In genomic region chr6:28673417-28673799, GRCh38 we compare ENCODE assay signal across 11 cellular contexts.
DNase-seq lines count a peak whose midpoint lies in the region; ATAC-seq and TF ChIP-seq lines count a peak whose summit lies in the region.
"Had no signal": no experiment of that assay in that cellular context is flagged by ENCODE, and none has a peak within 500 bp of the region (broad histone marks: within the 10 kb centered on the region; RNA-seq: fewer than 3 reads in every experiment).

No MANE protein-coding gene starts in this region.

- TF ChIP-seq POLR2A in GM18505 (IDR thresholded peaks at IDR 0.05; ENCODE audit: borderline replicate concordance, extremely low read depth, insufficient read depth, insufficient read length) = no peak

- H3K9me3 ChIP-seq in Panc1 (ENCODE audit: control insufficient read depth, insufficient read depth, low read depth, low read length) = no peaks in the 10 kb centered on the region
- H3K9me3 ChIP-seq: right atrium auricular region, SJSA1 had no signal

- peak overlapping the region; percentile 70 for H3K4me3 Mint-ChIP-seq in natural killer cell treated with Interleukin-12 subunit alpha and Interleukin-12 subunit beta and Interleukin-15 and Interleukin-18, amount 100 ng/mL, for 72 hours
- H3K4me3 Mint-ChIP-seq in natural killer cell (no peak overlapping the region), endothelial cell (ENCODE audit: unreplicated experiment) (peak overlapping the region; percentile 85)

- H3K4me1 Mint-ChIP-seq in natural killer cell treated with Interleukin-12 subunit alpha and Interleukin-12 subunit beta and Interleukin-15 and Interleukin-18, amount 100 ng/mL, for 72 hours (ENCODE audit: low read depth in 2 of 2) = peaks cover 4 to 8% of the 10 kb centered on the region in 2 donors
- H3K4me1 Mint-ChIP-seq in natural killer cell (peaks cover 5 to 6% of the 10 kb centered on the region in 2 donors), endothelial cell (ENCODE audit: unreplicated experiment) (peaks cover 6% of the 10 kb centered on the region)

- H3K4me3 ChIP-seq in Panc1 (ENCODE audit: low read depth in 2 of 2, low read length in 2 of 2) = peak overlapping the region in 1 of 2 experiments; percentile 89; a peak in 1 of 4 replicates

- CTCF ChIA-PET in Panc1 (lab: Charles Lee) = no interaction called here

- H3K27me3 ChIP-seq in Panc1 (ENCODE audit: control insufficient read depth, insufficient read depth, low read length) = no peaks in the 10 kb centered on the region
- H3K27me3 ChIP-seq: right atrium auricular region had no signal

- H3K27ac Mint-ChIP-seq in natural killer cell treated with Interleukin-12 subunit alpha and Interleukin-12 subunit beta and Interleukin-15 and Interleukin-18, amount 100 ng/mL, for 72 hours = peak overlapping the region in 1 of 2 donors; percentile 44
- H3K27ac Mint-ChIP-seq in natural killer cell (no peak overlapping the region), endothelial cell (ENCODE audit: unreplicated experiment) (peak overlapping the region; percentile 40)
- H3K27ac Mint-ChIP-seq: activated B cell treated with CpG ODN at 0.5 μM for 24 hours had no signal

- POLR2A ChIA-PET in Panc1 (lab: Charles Lee) = interaction anchor here (0.6 kb wide), 1 partner anchor 222 kb away, joined by 9 read pairs; no protein-coding TSS in a partner anchor

- H3K27me3 Mint-ChIP-seq in natural killer cell treated with Interleukin-12 subunit alpha and Interleukin-12 subunit beta and Interleukin-15 and Interleukin-18, amount 100 ng/mL, for 72 hours = peaks cover 40 to 50% of the 10 kb centered on the region in 2 donors
- H3K27me3 Mint-ChIP-seq in natural killer cell (ENCODE audit: low read depth in 2 of 2) = peaks cover 34 to 45% of the 10 kb centered on the region in 2 donors
- H3K27me3 Mint-ChIP-seq in endothelial cell (ENCODE audit: unreplicated experiment) = peaks cover 8% of the 10 kb centered on the region

- H3K27ac ChIP-seq in Panc1 (ENCODE audit: low read length) = no peak overlapping the region
- H3K27ac ChIP-seq: right atrium auricular region, SJSA1 had no signal

- no peaks in the 10 kb centered on the region for H3K36me3 Mint-ChIP-seq in natural killer cell treated with Interleukin-12 subunit alpha and Interleukin-12 subunit beta and Interleukin-15 and Interleukin-18, amount 100 ng/mL, for 72 hours
- peaks cover 6% of the 10 kb centered on the region for H3K36me3 Mint-ChIP-seq in natural killer cell
- no peaks in the 10 kb centered on the region for H3K36me3 Mint-ChIP-seq in endothelial cell (ENCODE audit: low read depth, unreplicated experiment)

- H3K9me3 Mint-ChIP-seq in natural killer cell treated with Interleukin-12 subunit alpha and Interleukin-12 subunit beta and Interleukin-15 and Interleukin-18, amount 100 ng/mL, for 72 hours = no peaks in the 10 kb centered on the region
- no peaks in the 10 kb centered on the region for H3K9me3 Mint-ChIP-seq in natural killer cell
- no peaks in the 10 kb centered on the region for H3K9me3 Mint-ChIP-seq in endothelial cell (ENCODE audit: unreplicated experiment)

- in situ Hi-C loops in Panc1 (cut with HindIII; ENCODE audit: low pct_unique_long_range_greater_than_20kb, low sequenced_read_pairs) = no loop called here

- intact Hi-C loops in natural killer cell (cut with micrococcal nuclease) = no loop called here
- intact Hi-C loops in Panc1 (cut with micrococcal nuclease; ENCODE audit: unreplicated experiment) = loop anchor here (5.0 kb wide), 1 partner anchor 66 kb away; no protein-coding TSS in a partner anchor

- H3K4me1 ChIP-seq in Panc1 (ENCODE audit: control insufficient read depth, insufficient read depth, low read length) = no peaks in the 10 kb centered on the region

- no peaks in the 10 kb centered on the region for H3K36me3 ChIP-seq in Panc1 (ENCODE audit: control insufficient read depth, insufficient read depth, low read length)
- H3K36me3 ChIP-seq: right atrium auricular region, SJSA1 had no signal

- no TSS peak for BruUV-seq in Panc1 (replicated peaks; lab: Mats Ljungman, UMichigan)

- no peak for TF ChIP-seq CTCF in natural killer cell (IDR thresholded peaks at IDR 0.05)
- TF ChIP-seq CTCF in Panc1 (IDR thresholded peaks at IDR 0.05) = no peak
- no peak for TF ChIP-seq CTCF in endothelial cell (IDR thresholded peaks at IDR 0.05; ENCODE audit: unreplicated experiment)

- DNase-seq in natural killer cell treated with Interleukin-12 subunit alpha and Interleukin-12 subunit beta and Interleukin-15 and Interleukin-18, amount 100 ng/mL, for 72 hours (ENCODE audit: low spot score) = no peak
- DNase-seq in natural killer cell (no peak), Panc1 (ENCODE audit: low read depth, low spot score) (no peak), endothelial cell (ENCODE audit: low spot score) (no peak), nucleus accumbens (lab: John Stamatoyannopoulos, UW) (no peak)
- DNase-seq: activated B cell treated with CpG ODN at 0.5 μM for 24 hours had no signal

- no peak for ATAC-seq in natural killer cell treated with Interleukin-12 subunit alpha and Interleukin-12 subunit beta and Interleukin-15 and Interleukin-18, amount 100 ng/mL, for 72 hours
- ATAC-seq in natural killer cell (no peak), Panc1 (peak; percentile 71), GM21529 (IDR thresholded peaks at IDR 0.05; ENCODE audit: unreplicated experiment) (no peak), GM18505 (IDR thresholded peaks at IDR 0.05; ENCODE audit: unreplicated experiment) (no peak), HG03457 (IDR thresholded peaks at IDR 0.05; ENCODE audit: unreplicated experiment) (no peak)
